Comparison of ENCODE assay signal across 11 cellular contexts in the genomic region with DNA sequence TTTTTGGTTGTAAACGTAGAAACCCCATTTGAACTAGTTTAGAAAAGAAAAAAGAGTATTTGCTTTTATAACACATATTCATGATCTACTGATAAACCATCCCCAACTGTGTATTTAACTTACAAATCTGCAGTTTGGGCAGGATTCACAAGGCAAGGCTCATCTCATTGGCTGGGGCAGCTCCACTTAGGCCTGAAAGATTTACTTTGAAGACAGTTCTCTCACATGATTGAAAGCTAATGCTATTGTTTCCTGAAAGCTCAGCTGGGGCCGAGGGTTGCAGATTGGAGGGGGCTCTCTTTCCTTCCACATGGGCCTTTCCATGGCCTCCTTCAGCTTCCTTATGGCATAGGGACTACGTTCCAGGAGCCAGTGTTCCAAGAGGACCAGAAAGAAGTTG. TPM values are rescaled to one million over a fixed set of nuclear protein-coding genes. Genes with fewer than 3 reads are reported as not detected.
A peak's percentile ranks its signal among the peaks of the same experiment; 100 is the strongest.
DNase-seq lines count a peak whose midpoint lies in the region; ATAC-seq and TF ChIP-seq lines count a peak whose summit lies in the region.
"Had no signal": no experiment of that assay in that cellular context is flagged by ENCODE, and none has a peak within 500 bp of the region (broad histone marks: within the 10 kb centered on the region; RNA-seq: fewer than 3 reads in every experiment).

No MANE protein-coding gene starts in this region.

- H3K36me3 ChIP-seq in GM06990 (ENCODE audit: control insufficient read depth, insufficient read depth, low read length) (no peaks in the 10 kb centered on the region), Karpas-422 (ENCODE audit: insufficient read depth, low read length) (no peaks in the 10 kb centered on the region; the same call in 1 of the 2 replicates), lower lobe of right lung (no peaks in the 10 kb centered on the region), body of pancreas (replicated peaks in 1 of 2; ENCODE audit: insufficient read depth in 1 of 2, low read depth in 2 of 2) (no peaks in the 10 kb centered on the region)

- H3K4me1 ChIP-seq in Karpas-422 (ENCODE audit: low read length) (peaks cover 35% of the 10 kb centered on the region), lower lobe of right lung (peaks cover 7% of the 10 kb centered on the region), body of pancreas (no peaks in the 10 kb centered on the region)

- H3K4me3 ChIP-seq in GM06990 (replicated peaks; ENCODE audit: low read depth, low read length) = peak overlapping the region; percentile 28
- H3K4me3 ChIP-seq in Karpas-422 (ENCODE audit: low read length) = peak overlapping the region; percentile 55; the same call in 1 of the 2 replicates
- peak overlapping the region; percentile 25 for H3K4me3 ChIP-seq in lower lobe of right lung
- no peak overlapping the region for H3K4me3 ChIP-seq in body of pancreas

- H3K27me3 ChIP-seq in GM06990 (replicated peaks; ENCODE audit: control insufficient read depth, insufficient read depth, low read length) = no peaks in the 10 kb centered on the region
- H3K27me3 ChIP-seq in Karpas-422 (ENCODE audit: low read length) = no peaks in the 10 kb centered on the region
- no peaks in the 10 kb centered on the region for H3K27me3 ChIP-seq in lower lobe of right lung (ENCODE audit: low read depth)
- no peaks in the 10 kb centered on the region for H3K27me3 ChIP-seq in body of pancreas
- H3K27me3 ChIP-seq: dorsolateral prefrontal cortex had no signal

- no peak for TF ChIP-seq CTCF in GM06990 (IDR thresholded peaks at IDR 0.05; ENCODE audit: insufficient read depth, low read length, poor library complexity, severe bottlenecking)
- no peak for TF ChIP-seq CTCF in lower lobe of right lung (IDR thresholded peaks at IDR 0.05)
- TF ChIP-seq CTCF in body of pancreas (IDR thresholded peaks at IDR 0.05) = no peak

- H3K4me2 ChIP-seq in Karpas-422 (ENCODE audit: low read depth, low read length, poor library complexity, severe bottlenecking) = peak overlapping the region; percentile 69

- H2AFZ ChIP-seq in Karpas-422 (ENCODE audit: low read length) = no peak overlapping the region

- ATAC-seq in GM21447 (IDR thresholded peaks at IDR 0.05; ENCODE audit: unreplicated experiment) = peak; percentile 30
- no peak for ATAC-seq in lower lobe of right lung
- no peak for ATAC-seq in body of pancreas
- no peak for ATAC-seq in HG03175 (IDR thresholded peaks at IDR 0.05; ENCODE audit: unreplicated experiment)

- H3K79me2 ChIP-seq in Karpas-422 (ENCODE audit: low read length) = peaks cover 24% of the 10 kb centered on the region

- intact Hi-C loops in lower lobe of right lung (cut with DNase I) (no loop called here), body of pancreas (cut with DNase I) (no loop called here)

- H3K9me2 ChIP-seq in Karpas-422 (replicated peaks; ENCODE audit: insufficient read depth, low read length) = no peaks in the 10 kb centered on the region

- H3K9me3 ChIP-seq in Karpas-422 (ENCODE audit: low read length) (no peaks in the 10 kb centered on the region), lower lobe of right lung (peaks cover 7% of the 10 kb centered on the region), body of pancreas (no peaks in the 10 kb centered on the region)

- H4K20me1 ChIP-seq in Karpas-422 (ENCODE audit: insufficient read depth, low read depth, low read length) = no peaks in the 10 kb centered on the region

- TF ChIP-seq POLR2A in body of pancreas (IDR thresholded peaks at IDR 0.05) = no peak

- peak overlapping the region; percentile 29; the same call in 1 of the 2 replicates for H3K9ac ChIP-seq in Karpas-422 (ENCODE audit: low read length)

- H3K27ac ChIP-seq in Karpas-422 (ENCODE audit: low read length) (peak overlapping the region; percentile 48), lower lobe of right lung (peak overlapping the region; percentile 42), body of pancreas (no peak overlapping the region)
- H3K27ac ChIP-seq: dorsolateral prefrontal cortex had no signal

- DNase-seq in GM06990 (ENCODE audit: extremely low read depth, insufficient read length) = no peak
- DNase-seq in Karpas-422 = peak; percentile 49
- DNase-seq in lower lobe of right lung = no peak
- DNase-seq in body of pancreas = no peak
- no peak for DNase-seq in OCI-M1 (lab: John Stamatoyannopoulos, UW)
- no peak for DNase-seq in DMS 273 treated with DMSO at 0.1 percent for 48 hours (lab: John Stamatoyannopoulos, UW)
- DNase-seq: dorsolateral prefrontal cortex, NCI-H2081 had no signal

- WGBS in body of pancreas, 2 donors = 48 to 49% methylated on average over 3 of the region's 3 CpGs

RNA-seq across cellular contexts. Expression of a gene that starts 47.4 kb away (rescaled TPM):
- total RNA-seq in Karpas-422 (2014; rRNA removed; shearing (Covaris generic); ENCODE audit: low replicate concordance) = 65.6 and 82.8 TPM in 2 replicates
- 18.5 TPM for total RNA-seq in lower lobe of right lung
- total RNA-seq in body of pancreas = 1 to 10 TPM in 1 of 2 donors, not detected in 1; 1.3 TPM
- total RNA-seq: G401 had no signal

Comparison
In these comparisons a context has a peak if more than half of its experiments do, and no peak if none do; other contexts are left out.
1. H3K4me3 ChIP-seq: peak in GM06990 (single experiment), Karpas-422 (single experiment) and lower lobe of right lung (single experiment); none in body of pancreas (0 of 2).
2. H3K27ac ChIP-seq: peak in Karpas-422 (single experiment) and lower lobe of right lung (single experiment); none in body of pancreas (0 of 4).